In genomic region chr18:12079504-12080237, GRCh38 we compare ENCODE assay signal across 18 cellular contexts. TPM values are rescaled to one million over a fixed set of nuclear protein-coding genes. Genes with fewer than 3 reads are reported as not detected.
DNase-seq lines count a peak whose midpoint lies in the region; ATAC-seq lines count a peak whose summit lies in the region.
"Had no signal": no experiment of that assay in that cellular context is flagged by ENCODE, and none has a peak within 500 bp of the region (broad histone marks: within the 10 kb centered on the region; RNA-seq: fewer than 3 reads in every experiment).

No MANE protein-coding gene starts in this region.

- H3K27me3 ChIP-seq in Karpas-422 (ENCODE audit: low read length), result no peaks in the 10 kb centered on the region

- H2AFZ ChIP-seq in Karpas-422 (ENCODE audit: low read length), result no peak overlapping the region
- H2AFZ ChIP-seq: GM23338, neural progenitor cell had no signal

- H3K9ac ChIP-seq in Karpas-422 (ENCODE audit: low read length), result no peak overlapping the region
- H3K9ac ChIP-seq: neural progenitor cell had no signal

- ATAC-seq in HG02623 (IDR thresholded peaks at IDR 0.05; ENCODE audit: unreplicated experiment), result no peak
- ATAC-seq: CD8-positive, alpha-beta T cell; GM23338; lower lobe of right lung; Right ventricle myocardium inferior had no signal

- DNase-seq in DMS 273 (lab: John Stamatoyannopoulos, UW; ENCODE audit: unreplicated experiment), result peak; percentile 69
- no peak for DNase-seq in DMS 273 treated with DMSO at 0.1 percent for 48 hours (lab: John Stamatoyannopoulos, UW)
- peak; percentile 7 for DNase-seq in brain pericyte (ENCODE audit: low read depth, low spot score)
- DNase-seq in glomerular visceral epithelial cell (ENCODE audit: extremely low spot score), result peak; percentile 17
- peak; percentile 57 for DNase-seq in smooth muscle cell of the brain vasculature (ENCODE audit: low read depth, low spot score)
- no peak for DNase-seq in midbrain (lab: John Stamatoyannopoulos, UW)
- DNase-seq in Karpas-422, result no peak
- DNase-seq: CD8-positive, alpha-beta T cell; lower lobe of right lung; NCI-H2029 treated with DMSO at 0.1 percent for 48 hours; NK-92 treated with Interleukin-12 subunit alpha and Interleukin-12 subunit beta, amount 100 ng/mL, for 24 hours had no signal

- no peak overlapping the region for H3K27ac ChIP-seq in Karpas-422 (ENCODE audit: low read length)
- H3K27ac ChIP-seq: 22Rv1, lower lobe of right lung, neural progenitor cell had no signal

- no peaks in the 10 kb centered on the region for H3K9me2 ChIP-seq in Karpas-422 (replicated peaks; ENCODE audit: insufficient read depth, low read length)

- no peaks in the 10 kb centered on the region for H3K9me3 ChIP-seq in Karpas-422 (ENCODE audit: low read length)
- H3K9me3 ChIP-seq: lower lobe of right lung had no signal

- no peak overlapping the region for H3K4me2 ChIP-seq in Karpas-422 (ENCODE audit: low read depth, low read length, poor library complexity, severe bottlenecking)
- H3K4me2 ChIP-seq: GM23338, neural progenitor cell had no signal

- H3K79me2 ChIP-seq in Karpas-422 (ENCODE audit: low read length), result no peaks in the 10 kb centered on the region

- no peak overlapping the region for H3K4me3 ChIP-seq in Karpas-422 (ENCODE audit: low read length)
- H3K4me3 ChIP-seq: GM23338, lower lobe of right lung, neural progenitor cell had no signal

- H3K36me3 ChIP-seq in Karpas-422 (ENCODE audit: insufficient read depth, low read length), result no peaks in the 10 kb centered on the region
- H3K36me3 ChIP-seq: lower lobe of right lung, neural progenitor cell had no signal

- no peaks in the 10 kb centered on the region for H3K4me1 ChIP-seq in Karpas-422 (ENCODE audit: low read length)
- H3K4me1 ChIP-seq: lower lobe of right lung, neural progenitor cell had no signal

- no peaks in the 10 kb centered on the region for H4K20me1 ChIP-seq in Karpas-422 (ENCODE audit: insufficient read depth, low read depth, low read length)

RNA-seq across cellular contexts. Expression of gene ANKRD62, which starts 14.0 kb away (rescaled TPM):
- total RNA-seq in Karpas-422 (2014; rRNA removed; shearing (Covaris generic); ENCODE audit: low replicate concordance), result not detected in 2 replicates
- total RNA-seq: activated T-helper 1 cell treated with anti-CD3 and anti-CD28 coated beads, Interleukin-12 subunit alpha, Interleukin-12 subunit beta, Interleukin-2, Interleukin-4 antibody, amounts not matched to agents 30 ng/mL and 10 ng/mL and 1 ng/mL, durations not matched to agents 14 hours and 24 hours and 36 hours; aorta; CD8-positive, alpha-beta T cell; GM23338; Right ventricle myocardium inferior had no signal

Comparison
In these comparisons a context has a peak if more than half of its experiments do, and no peak if none do; other contexts are left out.
1. DNase-seq: peak in DMS 273 (single experiment), brain pericyte (single experiment), glomerular visceral epithelial cell (single experiment) and smooth muscle cell of the brain vasculature (single experiment); none in DMS 273 treated with DMSO at 0.1 percent for 48 hours (single experiment), midbrain (single experiment) and Karpas-422 (single experiment).